ENCODE assay signal across 18 cellular contexts in the genomic region with DNA sequence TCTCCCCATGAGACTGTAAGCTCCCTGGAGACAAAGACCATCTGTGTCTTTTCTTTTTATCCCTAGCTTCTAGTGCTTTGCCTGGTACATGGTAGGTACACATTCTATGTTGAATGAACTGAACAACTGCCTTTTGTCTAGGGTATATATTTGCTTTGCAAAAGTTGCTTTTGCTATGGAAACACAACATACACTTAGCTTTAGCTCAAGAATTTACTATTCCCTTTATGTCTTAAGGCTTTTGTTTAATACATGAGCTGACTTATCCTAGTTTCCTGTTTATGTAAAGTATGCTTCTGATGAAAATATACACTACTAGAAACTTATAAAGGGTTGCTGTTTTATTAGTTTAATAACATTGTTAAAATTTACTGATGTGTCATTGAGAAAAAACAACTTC.
DNase-seq lines count a peak whose midpoint lies in the region; ATAC-seq and TF ChIP-seq lines count a peak whose summit lies in the region.
"Had no signal": no experiment of that assay in that cellular context is flagged by ENCODE, and none has a peak within 500 bp of the region (broad histone marks: within the 10 kb centered on the region; RNA-seq: fewer than 3 reads in every experiment).

No MANE protein-coding gene starts in this region.

- H3K9me3 ChIP-seq in lower lobe of right lung, result no peaks in the 10 kb centered on the region
- no peaks in the 10 kb centered on the region for H3K9me3 ChIP-seq in esophagus muscularis mucosa
- H3K9me3 ChIP-seq: thoracic aorta had no signal

- no peak overlapping the region for H3K27ac ChIP-seq in caudate nucleus (ENCODE audit: low read depth, low read length)
- no peak overlapping the region for H3K27ac ChIP-seq in lower lobe of right lung
- no peak overlapping the region for H3K27ac ChIP-seq in esophagus muscularis mucosa (replicated peaks in 1 of 4)
- H3K27ac ChIP-seq: cardiac muscle cell, dorsolateral prefrontal cortex, thoracic aorta had no signal

- ATAC-seq in lower lobe of right lung, result no peak
- ATAC-seq: activated CD8-positive, alpha-beta T cell treated with anti-CD3 and anti-CD28 coated beads, Interleukin-2, amount 10 ng/mL, durations not matched to agents 7 days and 5 days; natural killer cell treated with Interleukin-12 subunit alpha and Interleukin-12 subunit beta and Interleukin-15 and Interleukin-18, amount 100 ng/mL, for 72 hours; stimulated activated memory B cell treated with anti-CD40 and anti-IgM and Interleukin-4, amounts not matched to agents 10 μg/mL and 1 μg/mL and 100 μg/mL, for 72 hours had no signal

- peaks cover 9% of the 10 kb centered on the region for H3K9me3 Mint-ChIP-seq in glutamatergic neuron (ENCODE audit: unreplicated experiment)

- H3K36me3 Mint-ChIP-seq in glutamatergic neuron (ENCODE audit: unreplicated experiment), result peaks cover 5% of the 10 kb centered on the region
- H3K36me3 Mint-ChIP-seq: CD4-positive, CD25-positive, alpha-beta regulatory T cell; natural killer cell treated with Interleukin-12 subunit alpha and Interleukin-12 subunit beta and Interleukin-15 and Interleukin-18, amount 100 ng/mL, for 72 hours; stimulated activated memory B cell treated with anti-CD40 and anti-IgM and Interleukin-4, amounts not matched to agents 10 μg/mL and 1 μg/mL and 100 μg/mL, for 72 hours had no signal

- H3K36me3 ChIP-seq in lower lobe of right lung, result no peaks in the 10 kb centered on the region
- H3K36me3 ChIP-seq in esophagus muscularis mucosa, result no peaks in the 10 kb centered on the region
- H3K36me3 ChIP-seq: cardiac muscle cell, thoracic aorta had no signal

- TF ChIP-seq CTCF in glutamatergic neuron (IDR thresholded peaks at IDR 0.05; ENCODE audit: partially characterized antibody, unreplicated experiment), result no peak
- TF ChIP-seq CTCF in lower lobe of right lung (IDR thresholded peaks at IDR 0.05), result no peak
- no peak for TF ChIP-seq CTCF in esophagus muscularis mucosa (IDR thresholded peaks at IDR 0.05)

- TF ChIP-seq POLR2A in esophagus muscularis mucosa (IDR thresholded peaks at IDR 0.05; ENCODE audit: low read depth), result no peak

- no peak for TF ChIP-seq EP300 in esophagus muscularis mucosa (IDR thresholded peaks at IDR 0.05)

- H3K4me3 Mint-ChIP-seq in glutamatergic neuron (ENCODE audit: unreplicated experiment), result peak overlapping the region; percentile 70
- H3K4me3 Mint-ChIP-seq: activated CD8-positive, alpha-beta T cell treated with anti-CD3 and anti-CD28 coated beads, Interleukin-2, amount 10 ng/mL, durations not matched to agents 7 days and 5 days; CD4-positive, CD25-positive, alpha-beta regulatory T cell; natural killer cell treated with Interleukin-12 subunit alpha and Interleukin-12 subunit beta and Interleukin-15 and Interleukin-18, amount 100 ng/mL, for 72 hours; stimulated activated memory B cell treated with anti-CD40 and anti-IgM and Interleukin-4, amounts not matched to agents 10 μg/mL and 1 μg/mL and 100 μg/mL, for 72 hours had no signal

- H3K27me3 ChIP-seq in lower lobe of right lung (ENCODE audit: low read depth) (no peaks in the 10 kb centered on the region), esophagus muscularis mucosa (no peaks in the 10 kb centered on the region)
- H3K27me3 ChIP-seq: cardiac muscle cell, dorsolateral prefrontal cortex had no signal

- intact Hi-C loops in lower lobe of right lung (cut with DNase I) (no loop called here), esophagus muscularis mucosa (cut with DNase I) (no loop called here)

- no peak overlapping the region for H3K4me3 ChIP-seq in lower lobe of right lung
- no peak overlapping the region for H3K4me3 ChIP-seq in esophagus muscularis mucosa
- H3K4me3 ChIP-seq: cardiac muscle cell, dorsolateral prefrontal cortex, thoracic aorta had no signal

- H3K4me1 ChIP-seq in lower lobe of right lung (no peaks in the 10 kb centered on the region), esophagus muscularis mucosa (no peaks in the 10 kb centered on the region)

- DNase-seq in COLO829 (ENCODE audit: low spot score) (peak; percentile 84), M059J (ENCODE audit: low read depth) (peak; percentile 7), NCI-H82 treated with DMSO at 0.1 percent for 48 hours (lab: John Stamatoyannopoulos, UW; ENCODE audit: unreplicated experiment) (peak; percentile 65), glutamatergic neuron (no peak), caudate nucleus (lab: John Stamatoyannopoulos, UW) (no peak), lower lobe of right lung (no peak), esophagus muscularis mucosa (ENCODE audit: extremely low spot score) (no peak)
- DNase-seq: activated CD8-positive, alpha-beta T cell treated with anti-CD3 and anti-CD28 coated beads, Interleukin-2, amount 10 ng/mL, durations not matched to agents 7 days and 5 days; activated T-cell treated with anti-CD3 and anti-CD28 coated beads, Interleukin-2, amount 50 U/mL, for 1 hour; CD4-positive, CD25-positive, alpha-beta regulatory T cell; dorsolateral prefrontal cortex; MM.1S; NCI-H187 treated with DMSO at 0.1 percent for 48 hours; posterior cingulate gyrus had no signal

- peaks cover 49% of the 10 kb centered on the region for H3K4me1 Mint-ChIP-seq in glutamatergic neuron (ENCODE audit: low read depth, unreplicated experiment)
- H3K4me1 Mint-ChIP-seq: CD4-positive, CD25-positive, alpha-beta regulatory T cell had no signal

- peaks cover 8% of the 10 kb centered on the region for H3K27me3 Mint-ChIP-seq in glutamatergic neuron (ENCODE audit: unreplicated experiment)
- H3K27me3 Mint-ChIP-seq: natural killer cell treated with Interleukin-12 subunit alpha and Interleukin-12 subunit beta and Interleukin-15 and Interleukin-18, amount 100 ng/mL, for 72 hours; stimulated activated memory B cell treated with anti-CD40 and anti-IgM and Interleukin-4, amounts not matched to agents 10 μg/mL and 1 μg/mL and 100 μg/mL, for 72 hours had no signal

- peak overlapping the region; percentile 99 for H3K27ac Mint-ChIP-seq in glutamatergic neuron (ENCODE audit: unreplicated experiment)
- H3K27ac Mint-ChIP-seq: activated CD8-positive, alpha-beta T cell treated with anti-CD3 and anti-CD28 coated beads, Interleukin-2, amount 10 ng/mL, durations not matched to agents 7 days and 5 days; CD4-positive, CD25-positive, alpha-beta regulatory T cell; natural killer cell treated with Interleukin-12 subunit alpha and Interleukin-12 subunit beta and Interleukin-15 and Interleukin-18, amount 100 ng/mL, for 72 hours; stimulated activated memory B cell treated with anti-CD40 and anti-IgM and Interleukin-4, amounts not matched to agents 10 μg/mL and 1 μg/mL and 100 μg/mL, for 72 hours had no signal

Comparison
In these comparisons a context has a peak if more than half of its experiments do, and no peak if none do; other contexts are left out.
1. DNase-seq: peak in COLO829 (single experiment), M059J (single experiment) and NCI-H82 treated with DMSO at 0.1 percent for 48 hours (single experiment); none in glutamatergic neuron (single experiment), caudate nucleus (0 of 61), lower lobe of right lung (single experiment) and esophagus muscularis mucosa (single experiment).